8 cellular contexts compared by ENCODE assay signal in genomic region chr1:244969355-244970235, GRCh38.
DNase-seq lines count a peak whose midpoint lies in the region; ATAC-seq lines count a peak whose summit lies in the region.

No MANE protein-coding gene starts in this region.

- ATAC-seq in GM21367 (IDR thresholded peaks at IDR 0.05; ENCODE audit: unreplicated experiment) (peak; percentile 18), esophagus mucosa (peak; percentile 34)
- peak; percentile 34 for ATAC-seq in stimulated activated memory B cell treated with anti-CD40 and anti-IgM and Interleukin-4, amounts not matched to agents 10 μg/mL and 1 μg/mL and 100 μg/mL, for 72 hours

- H3K4me1 Mint-ChIP-seq in CD8-positive, alpha-beta memory T cell: peaks cover 16 to 29% (median 19%) of the 10 kb centered on the region in 3 donors
- peaks cover 7% of the 10 kb centered on the region for H3K4me1 Mint-ChIP-seq in stimulated activated memory B cell treated with anti-CD40 and anti-IgM and Interleukin-4, amounts not matched to agents 10 μg/mL and 1 μg/mL and 100 μg/mL, for 72 hours

- no peaks in the 10 kb centered on the region for H3K9me3 ChIP-seq in CD8-positive, alpha-beta memory T cell (ENCODE audit: low read length)
- H3K9me3 ChIP-seq in muscle layer of duodenum (ENCODE audit: control insufficient read depth in 1 of 2, low read length in 2 of 2): no peaks in the 10 kb centered on the region

- H3K27me3 ChIP-seq in CD8-positive, alpha-beta memory T cell (ENCODE audit: insufficient read depth, low read length, poor library complexity, severe bottlenecking): no peaks in the 10 kb centered on the region
- no peaks in the 10 kb centered on the region for H3K27me3 ChIP-seq in muscle layer of duodenum (ENCODE audit: low read depth, low read length)

- peak overlapping the region; percentile 67 for H3K4me3 ChIP-seq in CD8-positive, alpha-beta memory T cell (ENCODE audit: low read length)
- H3K4me3 ChIP-seq in muscle layer of duodenum (ENCODE audit: low read depth in 1 of 2, low read length in 2 of 2): peak overlapping the region; percentile 66 to 77

- peaks cover 12% of the 10 kb centered on the region for H3K4me1 ChIP-seq in CD8-positive, alpha-beta memory T cell (ENCODE audit: insufficient read depth, low read length)
- H3K4me1 ChIP-seq in muscle layer of duodenum (ENCODE audit: control insufficient read depth in 1 of 2, insufficient read depth in 2 of 2, low read length in 2 of 2): peaks cover 9 to 17% of the 10 kb centered on the region in 2 donors

- peak overlapping the region; percentile 97 to 100 (median 100) for H3K27ac Mint-ChIP-seq in CD8-positive, alpha-beta memory T cell
- H3K27ac Mint-ChIP-seq in stimulated activated memory B cell treated with anti-CD40 and anti-IgM and Interleukin-4, amounts not matched to agents 10 μg/mL and 1 μg/mL and 100 μg/mL, for 72 hours: peak overlapping the region; percentile 100

- H3K36me3 ChIP-seq in CD8-positive, alpha-beta memory T cell (ENCODE audit: insufficient read depth, low read length): no peaks in the 10 kb centered on the region
- H3K36me3 ChIP-seq in muscle layer of duodenum (ENCODE audit: control insufficient read depth in 1 of 2, insufficient read depth in 2 of 2, low read length in 2 of 2): peaks cover 0 to 19% of the 10 kb centered on the region in 2 donors

- H3K4me3 Mint-ChIP-seq in CD8-positive, alpha-beta memory T cell: peak overlapping the region; percentile 89 to 98 (median 93)
- peak overlapping the region; percentile 93 for H3K4me3 Mint-ChIP-seq in stimulated activated memory B cell treated with anti-CD40 and anti-IgM and Interleukin-4, amounts not matched to agents 10 μg/mL and 1 μg/mL and 100 μg/mL, for 72 hours

- POLR2A ChIA-PET in CD8-positive, alpha-beta memory T cell (lab: Charles Lee): interaction anchor here (0.7 to 5.0 kb wide), 10 partner anchors 9 to 921 kb away, joined by 3 to 205 read pairs (median 4); partner anchors contain the start of genes COX20 and HNRNPU

- H3K9me3 Mint-ChIP-seq in CD8-positive, alpha-beta memory T cell: no peaks in the 10 kb centered on the region
- H3K9me3 Mint-ChIP-seq in stimulated activated memory B cell treated with anti-CD40 and anti-IgM and Interleukin-4, amounts not matched to agents 10 μg/mL and 1 μg/mL and 100 μg/mL, for 72 hours: no peaks in the 10 kb centered on the region

- peak; percentile 39 to 85 (median 81) for DNase-seq in CD8-positive, alpha-beta memory T cell
- DNase-seq in HT1080 (ENCODE audit: low read depth): peak; percentile 72
- peak; percentile 55 for DNase-seq in NOMO-1 treated with dmso at 0.1 percent for 144 hours (lab: John Stamatoyannopoulos, UW; ENCODE audit: unreplicated experiment)
- peak; percentile 36 for DNase-seq in activated T-cell treated with anti-CD3 and anti-CD28 coated beads for 4 hours

- peaks cover 0 to 16% (median 2%) of the 10 kb centered on the region in 3 donors for H3K36me3 Mint-ChIP-seq in CD8-positive, alpha-beta memory T cell
- H3K36me3 Mint-ChIP-seq in stimulated activated memory B cell treated with anti-CD40 and anti-IgM and Interleukin-4, amounts not matched to agents 10 μg/mL and 1 μg/mL and 100 μg/mL, for 72 hours: no peaks in the 10 kb centered on the region

- peak overlapping the region; percentile 99 for H3K27ac ChIP-seq in CD8-positive, alpha-beta memory T cell (ENCODE audit: low read depth, low read length)
- H3K27ac ChIP-seq in muscle layer of duodenum (ENCODE audit: low read length): peak overlapping the region; percentile 98

- CTCF ChIA-PET in CD8-positive, alpha-beta memory T cell (lab: Charles Lee): interaction anchor here (0.8 to 1.5 kb wide), 8 partner anchors 8 to 168 kb away, joined by 3 to 7 read pairs (median 4); partner anchors contain the start of gene HNRNPU

- H3K27me3 Mint-ChIP-seq in CD8-positive, alpha-beta memory T cell: no peaks in the 10 kb centered on the region
- H3K27me3 Mint-ChIP-seq in stimulated activated memory B cell treated with anti-CD40 and anti-IgM and Interleukin-4, amounts not matched to agents 10 μg/mL and 1 μg/mL and 100 μg/mL, for 72 hours: no peaks in the 10 kb centered on the region

Comparison
In these comparisons a context has a peak if more than half of its experiments do, and no peak if none do; other contexts are left out.
1. Peak in every context shown above with its lines: DNase-seq, ATAC-seq, H3K4me3 ChIP-seq and H3K27ac ChIP-seq.